8 cellular contexts compared by ENCODE assay signal in genomic region chr13:42039946-42040729, GRCh38. TPM values are rescaled to one million over a fixed set of nuclear protein-coding genes. Genes with fewer than 3 reads are reported as not detected.
A peak's percentile ranks its signal among the peaks of the same experiment; 100 is the strongest.
DNase-seq lines count a peak whose midpoint lies in the region; ATAC-seq and TF ChIP-seq lines count a peak whose summit lies in the region.

No MANE protein-coding gene starts in this region.

- intact Hi-C loops in lower leg skin (cut with DNase I; ENCODE audit: low total_unique reads) = loop anchor here (10.0 kb wide), 1 partner anchor 75 kb away; the partner anchor contains the start of gene VWA8

- ATAC-seq in GM18907 (IDR thresholded peaks at IDR 0.05; ENCODE audit: unreplicated experiment) (peak; percentile 70), HG03135 (IDR thresholded peaks at IDR 0.05; ENCODE audit: unreplicated experiment) (peak; percentile 71)

- no peak for TF ChIP-seq CTCF in lower leg skin (IDR thresholded peaks at IDR 0.05)

- H3K4me3 ChIP-seq in lower leg skin (ENCODE audit: low read depth, poor library complexity, severe bottlenecking) = peak overlapping the region; percentile 71

- DNase-seq in AG20443 (ENCODE audit: low spot score) (peak; percentile 96), NCI-H446 (lab: John Stamatoyannopoulos, UW) (peak; percentile 42 to 84), dermis microvascular lymphatic vessel endothelial cell (ENCODE audit: low read depth in 2 of 2) (peak; percentile 62 to 88), lower leg skin (ENCODE audit: low spot score in 2 of 2) (peak; percentile 86 to 98)
- peak; percentile 90 to 91 for DNase-seq in activated CD4-positive, alpha-beta T cell treated with anti-CD3 and anti-CD28 coated beads, Interleukin-2, amount 50 U/mL, for 4 hours
- DNase-seq in stimulated activated CD4-positive, alpha-beta T cell treated with anti-CD3 and anti-CD28 coated beads, Interleukin-4, amount 100 ng/mL, for 4 hours = peak; percentile 89 to 90

- WGBS in lower leg skin, 2 donors = 0 to 1% methylated on average over 36 to 59 of the region's 91 CpGs

- no peak for TF ChIP-seq POLR2A in lower leg skin (IDR thresholded peaks at IDR 0.05)

RNA-seq across cellular contexts. Expression of gene DGKH, which starts 8.3 kb away (rescaled TPM):
- total RNA-seq in dermis microvascular lymphatic vessel endothelial cell (11.4 and 12.3 TPM in 2 replicates), lower leg skin (10 to 100 TPM in 3 of 4 donors, 1 to 10 TPM in 1; 8.8 to 17.0 (median 10.9) TPM)

Comparison
In these comparisons a context has a peak if more than half of its experiments do, and no peak if none do; other contexts are left out.
1. Peak in every context shown above with its lines: DNase-seq, ATAC-seq and H3K4me3 ChIP-seq.